ENCODE assay signal across 1 cellular context in the genomic region with DNA sequence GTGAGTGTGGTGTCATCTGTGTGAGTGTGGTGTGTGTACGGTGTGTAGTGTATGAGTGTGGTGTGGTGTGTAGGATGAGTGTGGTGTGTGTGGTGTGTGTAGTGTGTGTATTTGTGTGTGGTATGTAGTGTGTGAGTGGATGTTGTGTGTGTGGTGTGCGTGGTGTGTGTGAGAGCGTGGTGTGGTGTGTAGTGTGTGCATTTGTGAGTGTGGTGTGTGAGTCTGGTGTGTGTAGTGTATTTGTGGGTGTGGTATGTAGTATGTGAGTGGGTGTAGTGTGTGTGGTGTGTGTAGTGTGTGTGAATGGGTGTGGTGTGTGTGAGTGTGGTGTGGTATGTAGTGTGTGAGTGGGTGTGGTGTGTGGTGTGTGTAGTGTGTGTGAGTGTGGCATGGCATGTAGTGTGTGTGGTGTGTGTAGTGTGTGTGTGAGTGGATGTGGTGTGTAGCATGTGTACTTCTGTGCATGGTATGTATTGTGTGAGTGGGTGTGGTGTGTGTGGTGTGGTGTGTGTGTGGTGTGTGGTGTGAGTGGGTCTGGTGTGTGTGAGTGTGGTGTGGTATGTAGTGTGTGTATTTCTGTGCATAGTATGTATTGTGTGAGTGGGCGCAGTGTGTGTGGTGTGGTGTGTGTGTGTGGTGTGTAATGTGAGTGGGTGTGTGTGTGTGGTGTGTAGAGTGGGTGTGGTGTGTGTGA.
TF ChIP-seq lines count a peak whose summit lies in the region.

No MANE protein-coding gene starts in this region.

TF ChIP-seq in HEK293, 187 proteins besides CTCF, POLR2A, EP300 and RAD21 (continued from another document and continues in another):
- TF ChIP-seq, protein P1, sequence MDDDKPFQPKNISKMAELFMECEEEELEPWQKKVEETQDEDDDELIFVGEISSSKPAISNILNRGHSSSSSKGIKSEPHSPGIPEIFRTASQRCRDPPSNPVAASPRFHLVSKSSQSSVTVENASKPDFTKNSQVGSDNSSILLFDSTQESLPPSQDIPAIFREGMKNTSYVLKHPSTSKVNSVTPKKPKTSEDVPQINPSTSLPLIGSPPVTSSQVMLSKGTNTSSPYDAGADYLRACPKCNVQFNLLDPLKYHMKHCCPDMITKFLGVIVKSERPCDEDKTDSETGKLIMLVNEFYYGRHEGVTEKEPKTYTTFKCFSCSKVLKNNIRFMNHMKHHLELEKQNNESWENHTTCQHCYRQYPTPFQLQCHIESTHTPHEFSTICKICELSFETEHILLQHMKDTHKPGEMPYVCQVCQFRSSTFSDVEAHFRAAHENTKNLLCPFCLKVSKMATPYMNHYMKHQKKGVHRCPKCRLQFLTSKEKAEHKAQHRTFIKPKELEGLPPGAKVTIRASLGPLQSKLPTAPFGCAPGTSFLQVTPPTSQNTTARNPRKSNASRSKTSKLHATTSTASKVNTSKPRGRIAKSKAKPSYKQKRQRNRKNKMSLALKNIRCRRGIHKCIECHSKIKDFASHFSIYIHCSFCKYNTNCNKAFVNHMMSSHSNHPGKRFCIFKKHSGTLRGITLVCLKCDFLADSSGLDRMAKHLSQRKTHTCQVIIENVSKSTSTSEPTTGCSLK (tag by site-specific recombination; IDR thresholded peaks at IDR 0.05) = no peak
- TF ChIP-seq, protein P2, sequence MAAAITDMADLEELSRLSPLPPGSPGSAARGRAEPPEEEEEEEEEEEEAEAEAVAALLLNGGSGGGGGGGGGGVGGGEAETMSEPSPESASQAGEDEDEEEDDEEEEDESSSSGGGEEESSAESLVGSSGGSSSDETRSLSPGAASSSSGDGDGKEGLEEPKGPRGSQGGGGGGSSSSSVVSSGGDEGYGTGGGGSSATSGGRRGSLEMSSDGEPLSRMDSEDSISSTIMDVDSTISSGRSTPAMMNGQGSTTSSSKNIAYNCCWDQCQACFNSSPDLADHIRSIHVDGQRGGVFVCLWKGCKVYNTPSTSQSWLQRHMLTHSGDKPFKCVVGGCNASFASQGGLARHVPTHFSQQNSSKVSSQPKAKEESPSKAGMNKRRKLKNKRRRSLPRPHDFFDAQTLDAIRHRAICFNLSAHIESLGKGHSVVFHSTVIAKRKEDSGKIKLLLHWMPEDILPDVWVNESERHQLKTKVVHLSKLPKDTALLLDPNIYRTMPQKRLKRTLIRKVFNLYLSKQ (tag by site-specific recombination; IDR thresholded peaks at IDR 0.05; ENCODE audit: borderline replicate concordance) = no peak
- TF ChIP-seq ZNF549 (tag by site-specific recombination; IDR thresholded peaks at IDR 0.05) (no peak), PRDM1 (tag by site-specific recombination; IDR thresholded peaks at IDR 0.05) (no peak), MEIS1 (CRISPR knock-in tag; IDR thresholded peaks at IDR 0.05; ENCODE audit: borderline replicate concordance) (no peak), GLI4 (tag by site-specific recombination; IDR thresholded peaks at IDR 0.05) (no peak), ZIC2 (tag by site-specific recombination; IDR thresholded peaks at IDR 0.05) (no peak), ZNF629 (tag by site-specific recombination; IDR thresholded peaks at IDR 0.05) (no peak), SCRT2 (tag by site-specific recombination; IDR thresholded peaks at IDR 0.05) (no peak), ZNF366 (tag by site-specific recombination; conservative IDR thresholded peaks at IDR 0.05) (no peak), KLF8 (tag by site-specific recombination; IDR thresholded peaks at IDR 0.05) (no peak), HOXA7 (CRISPR knock-in tag; IDR thresholded peaks at IDR 0.05; ENCODE audit: borderline replicate concordance) (no peak), ZXDB (tag by site-specific recombination; IDR thresholded peaks at IDR 0.05) (no peak), ZNF248 (tag by site-specific recombination; IDR thresholded peaks at IDR 0.05) (peak; percentile 76; the same call in 1 of the 2 replicates), ZNF776 (tag by site-specific recombination; IDR thresholded peaks at IDR 0.05; ENCODE audit: borderline replicate concordance) (peak; percentile 74; the same call in 1 of the 2 replicates), MYNN (tag by site-specific recombination; IDR thresholded peaks at IDR 0.05; ENCODE audit: borderline replicate concordance) (no peak), ZNF423 (tag by site-specific recombination; IDR thresholded peaks at IDR 0.05) (no peak), ZNF354C (tag by site-specific recombination; IDR thresholded peaks at IDR 0.05; ENCODE audit: borderline replicate concordance, low read depth) (no peak), GLIS2 (tag by site-specific recombination; IDR thresholded peaks at IDR 0.05) (no peak), ZNF311 (tag by site-specific recombination; IDR thresholded peaks at IDR 0.05; ENCODE audit: borderline replicate concordance) (peak; percentile 20; the same call in 1 of the 2 replicates), ZNF791 (tag by site-specific recombination; IDR thresholded peaks at IDR 0.05) (peak; percentile 67), ZNF114 (tag by site-specific recombination; IDR thresholded peaks at IDR 0.05) (0 out of 2 replicates have a peak, but pooled peaks have one; percentile 18), ZFP37 (tag by site-specific recombination; IDR thresholded peaks at IDR 0.05) (no peak), YY2 (tag by site-specific recombination; IDR thresholded peaks at IDR 0.05) (peak; percentile 50; the same call in 1 of the 2 replicates), OVOL3 (tag by site-specific recombination; IDR thresholded peaks at IDR 0.05) (no peak), ZNF132 (tag by site-specific recombination; IDR thresholded peaks at IDR 0.05; ENCODE audit: borderline replicate concordance) (no peak), ZNF792 (tag by site-specific recombination; IDR thresholded peaks at IDR 0.05) (no peak), ZNF561 (tag by site-specific recombination; IDR thresholded peaks at IDR 0.05; ENCODE audit: borderline replicate concordance) (no peak)
- TF ChIP-seq, protein P3, sequence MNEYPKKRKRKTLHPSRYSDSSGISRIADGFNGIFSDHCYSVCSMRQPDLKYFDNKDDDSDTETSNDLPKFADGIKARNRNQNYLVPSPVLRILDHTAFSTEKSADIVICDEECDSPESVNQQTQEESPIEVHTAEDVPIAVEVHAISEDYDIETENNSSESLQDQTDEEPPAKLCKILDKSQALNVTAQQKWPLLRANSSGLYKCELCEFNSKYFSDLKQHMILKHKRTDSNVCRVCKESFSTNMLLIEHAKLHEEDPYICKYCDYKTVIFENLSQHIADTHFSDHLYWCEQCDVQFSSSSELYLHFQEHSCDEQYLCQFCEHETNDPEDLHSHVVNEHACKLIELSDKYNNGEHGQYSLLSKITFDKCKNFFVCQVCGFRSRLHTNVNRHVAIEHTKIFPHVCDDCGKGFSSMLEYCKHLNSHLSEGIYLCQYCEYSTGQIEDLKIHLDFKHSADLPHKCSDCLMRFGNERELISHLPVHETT (tag by site-specific recombination; IDR thresholded peaks at IDR 0.05) = no peak
- TF ChIP-seq, protein P4, sequence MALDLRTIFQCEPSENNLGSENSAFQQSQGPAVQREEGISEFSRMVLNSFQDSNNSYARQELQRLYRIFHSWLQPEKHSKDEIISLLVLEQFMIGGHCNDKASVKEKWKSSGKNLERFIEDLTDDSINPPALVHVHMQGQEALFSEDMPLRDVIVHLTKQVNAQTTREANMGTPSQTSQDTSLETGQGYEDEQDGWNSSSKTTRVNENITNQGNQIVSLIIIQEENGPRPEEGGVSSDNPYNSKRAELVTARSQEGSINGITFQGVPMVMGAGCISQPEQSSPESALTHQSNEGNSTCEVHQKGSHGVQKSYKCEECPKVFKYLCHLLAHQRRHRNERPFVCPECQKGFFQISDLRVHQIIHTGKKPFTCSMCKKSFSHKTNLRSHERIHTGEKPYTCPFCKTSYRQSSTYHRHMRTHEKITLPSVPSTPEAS (tag by site-specific recombination; IDR thresholded peaks at IDR 0.05) = no peak
- TF ChIP-seq, protein P5, sequence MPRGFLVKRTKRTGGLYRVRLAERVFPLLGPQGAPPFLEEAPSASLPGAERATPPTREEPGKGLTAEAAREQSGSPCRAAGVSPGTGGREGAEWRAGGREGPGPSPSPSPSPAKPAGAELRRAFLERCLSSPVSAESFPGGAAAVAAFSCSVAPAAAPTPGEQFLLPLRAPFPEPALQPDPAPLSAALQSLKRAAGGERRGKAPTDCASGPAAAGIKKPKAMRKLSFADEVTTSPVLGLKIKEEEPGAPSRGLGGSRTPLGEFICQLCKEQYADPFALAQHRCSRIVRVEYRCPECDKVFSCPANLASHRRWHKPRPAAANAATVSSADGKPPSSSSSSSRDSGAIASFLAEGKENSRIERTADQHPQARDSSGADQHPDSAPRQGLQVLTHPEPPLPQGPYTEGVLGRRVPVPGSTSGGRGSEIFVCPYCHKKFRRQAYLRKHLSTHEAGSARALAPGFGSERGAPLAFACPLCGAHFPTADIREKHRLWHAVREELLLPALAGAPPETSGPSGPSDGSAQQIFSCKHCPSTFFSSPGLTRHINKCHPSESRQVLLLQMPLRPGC (tag by site-specific recombination; IDR thresholded peaks at IDR 0.05) = no peak
- TF ChIP-seq, protein P6, sequence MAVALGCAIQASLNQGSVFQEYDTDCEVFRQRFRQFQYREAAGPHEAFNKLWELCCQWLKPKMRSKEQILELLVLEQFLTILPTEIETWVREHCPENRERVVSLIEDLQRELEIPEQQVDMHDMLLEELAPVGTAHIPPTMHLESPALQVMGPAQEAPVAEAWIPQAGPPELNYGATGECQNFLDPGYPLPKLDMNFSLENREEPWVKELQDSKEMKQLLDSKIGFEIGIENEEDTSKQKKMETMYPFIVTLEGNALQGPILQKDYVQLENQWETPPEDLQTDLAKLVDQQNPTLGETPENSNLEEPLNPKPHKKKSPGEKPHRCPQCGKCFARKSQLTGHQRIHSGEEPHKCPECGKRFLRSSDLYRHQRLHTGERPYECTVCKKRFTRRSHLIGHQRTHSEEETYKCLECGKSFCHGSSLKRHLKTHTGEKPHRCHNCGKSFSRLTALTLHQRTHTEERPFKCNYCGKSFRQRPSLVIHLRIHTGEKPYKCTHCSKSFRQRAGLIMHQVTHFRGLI (tag by site-specific recombination; IDR thresholded peaks at IDR 0.05) = no peak
- TF ChIP-seq, protein P7, sequence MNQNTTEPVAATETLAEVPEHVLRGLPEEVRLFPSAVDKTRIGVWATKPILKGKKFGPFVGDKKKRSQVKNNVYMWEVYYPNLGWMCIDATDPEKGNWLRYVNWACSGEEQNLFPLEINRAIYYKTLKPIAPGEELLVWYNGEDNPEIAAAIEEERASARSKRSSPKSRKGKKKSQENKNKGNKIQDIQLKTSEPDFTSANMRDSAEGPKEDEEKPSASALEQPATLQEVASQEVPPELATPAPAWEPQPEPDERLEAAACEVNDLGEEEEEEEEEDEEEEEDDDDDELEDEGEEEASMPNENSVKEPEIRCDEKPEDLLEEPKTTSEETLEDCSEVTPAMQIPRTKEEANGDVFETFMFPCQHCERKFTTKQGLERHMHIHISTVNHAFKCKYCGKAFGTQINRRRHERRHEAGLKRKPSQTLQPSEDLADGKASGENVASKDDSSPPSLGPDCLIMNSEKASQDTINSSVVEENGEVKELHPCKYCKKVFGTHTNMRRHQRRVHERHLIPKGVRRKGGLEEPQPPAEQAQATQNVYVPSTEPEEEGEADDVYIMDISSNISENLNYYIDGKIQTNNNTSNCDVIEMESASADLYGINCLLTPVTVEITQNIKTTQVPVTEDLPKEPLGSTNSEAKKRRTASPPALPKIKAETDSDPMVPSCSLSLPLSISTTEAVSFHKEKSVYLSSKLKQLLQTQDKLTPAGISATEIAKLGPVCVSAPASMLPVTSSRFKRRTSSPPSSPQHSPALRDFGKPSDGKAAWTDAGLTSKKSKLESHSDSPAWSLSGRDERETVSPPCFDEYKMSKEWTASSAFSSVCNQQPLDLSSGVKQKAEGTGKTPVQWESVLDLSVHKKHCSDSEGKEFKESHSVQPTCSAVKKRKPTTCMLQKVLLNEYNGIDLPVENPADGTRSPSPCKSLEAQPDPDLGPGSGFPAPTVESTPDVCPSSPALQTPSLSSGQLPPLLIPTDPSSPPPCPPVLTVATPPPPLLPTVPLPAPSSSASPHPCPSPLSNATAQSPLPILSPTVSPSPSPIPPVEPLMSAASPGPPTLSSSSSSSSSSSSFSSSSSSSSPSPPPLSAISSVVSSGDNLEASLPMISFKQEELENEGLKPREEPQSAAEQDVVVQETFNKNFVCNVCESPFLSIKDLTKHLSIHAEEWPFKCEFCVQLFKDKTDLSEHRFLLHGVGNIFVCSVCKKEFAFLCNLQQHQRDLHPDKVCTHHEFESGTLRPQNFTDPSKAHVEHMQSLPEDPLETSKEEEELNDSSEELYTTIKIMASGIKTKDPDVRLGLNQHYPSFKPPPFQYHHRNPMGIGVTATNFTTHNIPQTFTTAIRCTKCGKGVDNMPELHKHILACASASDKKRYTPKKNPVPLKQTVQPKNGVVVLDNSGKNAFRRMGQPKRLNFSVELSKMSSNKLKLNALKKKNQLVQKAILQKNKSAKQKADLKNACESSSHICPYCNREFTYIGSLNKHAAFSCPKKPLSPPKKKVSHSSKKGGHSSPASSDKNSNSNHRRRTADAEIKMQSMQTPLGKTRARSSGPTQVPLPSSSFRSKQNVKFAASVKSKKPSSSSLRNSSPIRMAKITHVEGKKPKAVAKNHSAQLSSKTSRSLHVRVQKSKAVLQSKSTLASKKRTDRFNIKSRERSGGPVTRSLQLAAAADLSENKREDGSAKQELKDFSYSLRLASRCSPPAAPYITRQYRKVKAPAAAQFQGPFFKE (tag by site-specific recombination; IDR thresholded peaks at IDR 0.05; ENCODE audit: borderline replicate concordance) = peak; percentile 88
- TF ChIP-seq, protein P8, sequence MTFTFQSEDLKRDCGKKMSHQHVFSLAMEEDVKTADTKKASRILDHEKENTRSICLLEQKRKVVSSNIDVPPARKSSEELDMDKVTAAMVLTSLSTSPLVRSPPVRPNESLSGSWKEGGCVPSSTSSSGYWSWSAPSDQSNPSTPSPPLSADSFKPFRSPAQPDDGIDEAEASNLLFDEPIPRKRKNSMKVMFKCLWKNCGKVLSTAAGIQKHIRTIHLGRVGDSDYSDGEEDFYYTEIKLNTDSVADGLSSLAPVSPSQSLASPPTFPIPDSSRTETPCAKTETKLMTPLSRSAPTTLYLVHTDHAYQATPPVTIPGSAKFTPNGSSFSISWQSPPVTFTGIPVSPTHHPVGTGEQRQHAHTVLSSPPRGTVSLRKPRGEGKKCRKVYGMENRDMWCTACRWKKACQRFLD (tag by site-specific recombination; IDR thresholded peaks at IDR 0.05) = no peak
- TF ChIP-seq, protein P9, sequence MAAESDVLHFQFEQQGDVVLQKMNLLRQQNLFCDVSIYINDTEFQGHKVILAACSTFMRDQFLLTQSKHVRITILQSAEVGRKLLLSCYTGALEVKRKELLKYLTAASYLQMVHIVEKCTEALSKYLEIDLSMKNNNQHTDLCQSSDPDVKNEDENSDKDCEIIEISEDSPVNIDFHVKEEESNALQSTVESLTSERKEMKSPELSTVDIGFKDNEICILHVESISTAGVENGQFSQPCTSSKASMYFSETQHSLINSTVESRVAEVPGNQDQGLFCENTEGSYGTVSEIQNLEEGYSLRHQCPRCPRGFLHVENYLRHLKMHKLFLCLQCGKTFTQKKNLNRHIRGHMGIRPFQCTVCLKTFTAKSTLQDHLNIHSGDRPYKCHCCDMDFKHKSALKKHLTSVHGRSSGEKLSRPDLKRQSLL (tag by site-specific recombination; IDR thresholded peaks at IDR 0.05) = no peak; the same call in 1 of the 2 replicates
- TF ChIP-seq, protein P10, sequence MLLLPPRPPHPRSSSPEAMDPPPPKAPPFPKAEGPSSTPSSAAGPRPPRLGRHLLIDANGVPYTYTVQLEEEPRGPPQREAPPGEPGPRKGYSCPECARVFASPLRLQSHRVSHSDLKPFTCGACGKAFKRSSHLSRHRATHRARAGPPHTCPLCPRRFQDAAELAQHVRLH (tag by site-specific recombination; IDR thresholded peaks at IDR 0.05) = no peak
- TF ChIP-seq, protein P11, sequence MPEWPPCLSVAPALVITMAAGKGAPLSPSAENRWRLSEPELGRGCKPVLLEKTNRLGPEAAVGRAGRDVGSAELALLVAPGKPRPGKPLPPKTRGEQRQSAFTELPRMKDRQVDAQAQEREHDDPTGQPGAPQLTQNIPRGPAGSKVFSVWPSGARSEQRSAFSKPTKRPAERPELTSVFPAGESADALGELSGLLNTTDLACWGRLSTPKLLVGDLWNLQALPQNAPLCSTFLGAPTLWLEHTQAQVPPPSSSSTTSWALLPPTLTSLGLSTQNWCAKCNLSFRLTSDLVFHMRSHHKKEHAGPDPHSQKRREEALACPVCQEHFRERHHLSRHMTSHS (tag by site-specific recombination; IDR thresholded peaks at IDR 0.05) = no peak
